Comparison of ENCODE assay signal across 7 cellular contexts in the genomic region with DNA sequence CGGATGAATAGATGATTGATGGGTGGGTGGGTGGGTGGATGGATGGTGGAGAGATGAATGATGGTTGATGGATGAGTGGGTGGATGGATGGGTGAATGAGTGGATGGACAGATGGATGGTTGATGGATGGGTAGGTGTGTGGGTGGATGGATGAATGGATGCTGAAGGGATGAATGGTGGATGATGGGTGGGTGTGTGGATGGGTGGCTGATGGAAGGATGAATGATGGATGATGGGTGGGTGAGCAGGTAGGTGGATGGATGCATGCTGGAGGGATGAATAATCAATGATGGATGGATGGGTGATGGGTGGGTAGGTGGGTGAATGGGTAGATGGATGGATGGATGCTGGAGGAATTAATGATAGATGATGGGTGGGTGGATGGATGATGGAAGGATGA.
"Had no signal": no experiment of that assay in that cellular context is flagged by ENCODE, and none has a peak within 500 bp of the region (broad histone marks: within the 10 kb centered on the region; RNA-seq: fewer than 3 reads in every experiment).

No MANE protein-coding gene starts in this region.

- DNase-seq: H7, IMR-90, KBM-7 had no signal

- H3K27ac Mint-ChIP-seq: GM23338 had no signal

- H3K36me3 ChIP-seq: HAP-1 had no signal

- H3K4me1 ChIP-seq: HAP-1 had no signal

- H2AFZ ChIP-seq: GM23338 had no signal

- H3K4me3 Mint-ChIP-seq: GM23338 had no signal

- H3K4me2 ChIP-seq: GM23338 had no signal

- H3K9me3 ChIP-seq: HAP-1 had no signal

- H3K27ac ChIP-seq: HL-60 had no signal

- ATAC-seq: GM23338, HCT116 had no signal

- H3K4me3 ChIP-seq: GM23338, HAP-1 had no signal
